8 cellular contexts compared by ENCODE assay signal in the genomic region with DNA sequence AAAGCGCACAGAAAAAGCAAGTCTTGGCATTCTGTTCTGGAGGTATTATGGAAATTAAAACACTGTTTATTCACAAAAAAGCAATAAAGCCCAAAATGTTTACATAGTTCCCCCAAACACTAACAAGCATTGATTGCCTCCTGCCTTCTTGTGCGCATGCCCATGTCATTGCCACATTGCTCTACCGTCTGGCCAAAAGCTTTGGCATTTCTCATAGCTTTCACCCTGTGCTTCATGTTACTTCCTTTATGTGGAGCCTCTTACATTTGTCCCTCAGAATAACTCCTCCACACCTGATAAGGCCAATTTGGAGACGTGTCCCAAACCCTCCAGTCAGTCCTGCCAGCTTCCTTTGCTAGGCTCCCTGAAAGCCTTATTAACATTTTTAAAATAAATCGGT.
"Had no signal": no experiment of that assay in that cellular context is flagged by ENCODE, and none has a peak within 500 bp of the region (broad histone marks: within the 10 kb centered on the region; RNA-seq: fewer than 3 reads in every experiment).

No MANE protein-coding gene starts in this region.

- ATAC-seq: GM23338, HCT116, K562 had no signal

- DNase-seq: H7, HFFc6, IMR-90, KG1 had no signal

- FAIRE-seq: H1, K562 had no signal
